1 cellular context compared by ENCODE assay signal in the genomic region with DNA sequence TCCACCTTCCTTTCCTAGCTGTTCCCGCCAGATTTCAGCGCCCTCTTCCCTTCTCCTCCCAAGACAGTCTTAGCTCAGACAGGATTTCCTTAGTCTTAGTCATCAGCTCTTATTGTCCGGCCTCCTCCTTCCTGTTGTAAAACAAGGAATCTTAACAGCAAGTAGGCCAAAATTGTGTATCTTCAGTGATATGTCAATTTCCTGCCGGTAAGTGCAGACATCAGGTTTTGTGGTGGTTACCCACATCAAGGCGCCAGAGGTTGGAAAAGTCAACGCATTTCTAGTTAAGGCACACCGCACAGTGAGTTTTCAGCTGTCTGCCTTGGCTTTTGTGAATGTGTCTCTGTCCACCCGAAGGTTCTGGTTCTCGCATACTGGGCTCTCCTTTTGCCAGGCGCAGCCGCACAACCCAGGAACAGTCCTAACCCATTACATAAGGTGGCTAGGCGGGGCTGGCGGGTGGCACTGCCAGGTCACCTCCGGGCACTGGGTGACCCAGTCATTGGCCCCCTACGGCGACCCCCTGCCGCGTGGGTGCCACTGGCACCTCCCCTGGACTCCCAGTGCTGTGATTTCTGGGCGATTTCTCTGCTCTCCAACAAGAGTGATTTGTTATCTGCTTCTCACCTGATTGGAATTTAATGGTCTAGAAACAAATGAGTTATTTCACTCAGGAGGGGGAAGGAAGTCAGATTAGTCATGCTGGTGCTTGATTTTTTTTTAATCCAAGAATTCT.
TF ChIP-seq lines count a peak whose summit lies in the region.

No MANE protein-coding gene starts in this region.

TF ChIP-seq in WTC11, 78 proteins besides CTCF, POLR2A, EP300 and RAD21 (continued from another document):
- TF ChIP-seq ARID4B (CRISPR knock-in tag; IDR thresholded peaks at IDR 0.05; ENCODE audit: borderline replicate concordance) (no peak), GABPB1 (CRISPR knock-in tag; IDR thresholded peaks at IDR 0.05) (no peak), MXD4 (CRISPR knock-in tag; IDR thresholded peaks at IDR 0.05; ENCODE audit: borderline replicate concordance) (no peak), ZNF416 (CRISPR knock-in tag; IDR thresholded peaks at IDR 0.05) (no peak), ZNF423 (CRISPR knock-in tag; IDR thresholded peaks at IDR 0.05) (no peak), FOXJ3 (CRISPR knock-in tag; IDR thresholded peaks at IDR 0.05; ENCODE audit: borderline replicate concordance) (no peak), SP1 (CRISPR knock-in tag; conservative IDR thresholded peaks at IDR 0.05) (no peak), ZNF121 (CRISPR knock-in tag; IDR thresholded peaks at IDR 0.05) (no peak), NR1H2 (CRISPR knock-in tag; IDR thresholded peaks at IDR 0.05) (no peak), ZNF232 (CRISPR knock-in tag; IDR thresholded peaks at IDR 0.05) (no peak), ZNF671 (CRISPR knock-in tag; IDR thresholded peaks at IDR 0.05) (no peak), TEAD4 (CRISPR knock-in tag; IDR thresholded peaks at IDR 0.05) (no peak)
- TF ChIP-seq, protein P1, sequence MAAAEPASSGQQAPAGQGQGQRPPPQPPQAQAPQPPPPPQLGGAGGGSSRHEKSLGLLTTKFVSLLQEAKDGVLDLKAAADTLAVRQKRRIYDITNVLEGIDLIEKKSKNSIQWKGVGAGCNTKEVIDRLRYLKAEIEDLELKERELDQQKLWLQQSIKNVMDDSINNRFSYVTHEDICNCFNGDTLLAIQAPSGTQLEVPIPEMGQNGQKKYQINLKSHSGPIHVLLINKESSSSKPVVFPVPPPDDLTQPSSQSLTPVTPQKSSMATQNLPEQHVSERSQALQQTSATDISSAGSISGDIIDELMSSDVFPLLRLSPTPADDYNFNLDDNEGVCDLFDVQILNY (CRISPR knock-in tag; IDR thresholded peaks at IDR 0.05) = no peak
- TF ChIP-seq, protein P2, sequence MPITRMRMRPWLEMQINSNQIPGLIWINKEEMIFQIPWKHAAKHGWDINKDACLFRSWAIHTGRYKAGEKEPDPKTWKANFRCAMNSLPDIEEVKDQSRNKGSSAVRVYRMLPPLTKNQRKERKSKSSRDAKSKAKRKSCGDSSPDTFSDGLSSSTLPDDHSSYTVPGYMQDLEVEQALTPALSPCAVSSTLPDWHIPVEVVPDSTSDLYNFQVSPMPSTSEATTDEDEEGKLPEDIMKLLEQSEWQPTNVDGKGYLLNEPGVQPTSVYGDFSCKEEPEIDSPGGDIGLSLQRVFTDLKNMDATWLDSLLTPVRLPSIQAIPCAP (CRISPR knock-in tag; IDR thresholded peaks at IDR 0.05) = no peak
- TF ChIP-seq, protein P3, sequence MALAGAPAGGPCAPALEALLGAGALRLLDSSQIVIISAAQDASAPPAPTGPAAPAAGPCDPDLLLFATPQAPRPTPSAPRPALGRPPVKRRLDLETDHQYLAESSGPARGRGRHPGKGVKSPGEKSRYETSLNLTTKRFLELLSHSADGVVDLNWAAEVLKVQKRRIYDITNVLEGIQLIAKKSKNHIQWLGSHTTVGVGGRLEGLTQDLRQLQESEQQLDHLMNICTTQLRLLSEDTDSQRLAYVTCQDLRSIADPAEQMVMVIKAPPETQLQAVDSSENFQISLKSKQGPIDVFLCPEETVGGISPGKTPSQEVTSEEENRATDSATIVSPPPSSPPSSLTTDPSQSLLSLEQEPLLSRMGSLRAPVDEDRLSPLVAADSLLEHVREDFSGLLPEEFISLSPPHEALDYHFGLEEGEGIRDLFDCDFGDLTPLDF (CRISPR knock-in tag; IDR thresholded peaks at IDR 0.05) = no peak
- TF ChIP-seq, protein P4, sequence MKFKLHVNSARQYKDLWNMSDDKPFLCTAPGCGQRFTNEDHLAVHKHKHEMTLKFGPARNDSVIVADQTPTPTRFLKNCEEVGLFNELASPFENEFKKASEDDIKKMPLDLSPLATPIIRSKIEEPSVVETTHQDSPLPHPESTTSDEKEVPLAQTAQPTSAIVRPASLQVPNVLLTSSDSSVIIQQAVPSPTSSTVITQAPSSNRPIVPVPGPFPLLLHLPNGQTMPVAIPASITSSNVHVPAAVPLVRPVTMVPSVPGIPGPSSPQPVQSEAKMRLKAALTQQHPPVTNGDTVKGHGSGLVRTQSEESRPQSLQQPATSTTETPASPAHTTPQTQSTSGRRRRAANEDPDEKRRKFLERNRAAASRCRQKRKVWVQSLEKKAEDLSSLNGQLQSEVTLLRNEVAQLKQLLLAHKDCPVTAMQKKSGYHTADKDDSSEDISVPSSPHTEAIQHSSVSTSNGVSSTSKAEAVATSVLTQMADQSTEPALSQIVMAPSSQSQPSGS (CRISPR knock-in tag; IDR thresholded peaks at IDR 0.05; ENCODE audit: borderline replicate concordance, low read depth) = no peak
